In genomic region chr20:50037575-50037974, GRCh38 we compare ENCODE assay signal across 12 cellular contexts. TPM values are rescaled to one million over a fixed set of nuclear protein-coding genes. Genes with fewer than 3 reads are reported as not detected.
DNase-seq lines count a peak whose midpoint lies in the region; ATAC-seq and TF ChIP-seq lines count a peak whose summit lies in the region.
"Had no signal": no experiment of that assay in that cellular context is flagged by ENCODE, and none has a peak within 500 bp of the region (broad histone marks: within the 10 kb centered on the region; RNA-seq: fewer than 3 reads in every experiment).

No MANE protein-coding gene starts in this region.

- H2BK5ac ChIP-seq in mesenchymal stem cell (ENCODE audit: low read depth, low read length, poor library complexity, severe bottlenecking) (no peak overlapping the region), trophoblast cell (ENCODE audit: low read depth, low read length, poor library complexity) (peak overlapping the region; percentile 34)

- H3K9ac ChIP-seq in BLaER1 (0 out of 2 replicates have a peak overlapping the region, but pooled peaks have one; percentile 26), mesenchymal stem cell (ENCODE audit: low read length) (no peak overlapping the region), trophoblast cell (ENCODE audit: low read length) (no peak overlapping the region)
- H3K9ac ChIP-seq: GM23248 had no signal

- peaks cover 42% of the 10 kb centered on the region for H3K4me1 ChIP-seq in BLaER1
- peaks cover 13% of the 10 kb centered on the region for H3K4me1 ChIP-seq in mesenchymal stem cell (ENCODE audit: control insufficient read depth, insufficient read depth, low read depth, low read length)
- H3K4me1 ChIP-seq in trophoblast cell (ENCODE audit: control insufficient read depth in 1 of 2, insufficient read depth in 2 of 2, low read length in 2 of 2), result peaks cover 48 to 52% of the 10 kb centered on the region in 2 experiments
- H3K4me1 ChIP-seq in upper lobe of right lung, result peaks cover 14% of the 10 kb centered on the region

- intact Hi-C loops in upper lobe of right lung (cut with DNase I), result no loop called here

- H3K79me1 ChIP-seq in mesenchymal stem cell (replicated peaks; ENCODE audit: low read length, poor library complexity, severe bottlenecking) (no peaks in the 10 kb centered on the region), trophoblast cell (ENCODE audit: low read length) (peaks cover 66% of the 10 kb centered on the region)

- ATAC-seq in upper lobe of right lung, result no peak
- ATAC-seq: CD8-positive, alpha-beta T cell had no signal

- H3K4ac ChIP-seq in mesenchymal stem cell (ENCODE audit: low read depth in 1 of 2, low read length in 2 of 2) (no peak overlapping the region), trophoblast cell (ENCODE audit: low read depth, low read length) (peak overlapping the region; percentile 22)

- CTCF ChIA-PET in RWPE1 (lab: Yijun Ruan, JAX), result interaction anchor here (0.9 to 2.9 kb wide), 4 partner anchors 18 to 59 kb away, joined by 3 to 22 read pairs (median 9); no protein-coding TSS in a partner anchor

- H3K36me3 ChIP-seq in BLaER1 (no peaks in the 10 kb centered on the region), mesenchymal stem cell (ENCODE audit: control insufficient read depth in 1 of 2, insufficient read depth in 2 of 2, low read depth in 1 of 2, low read length in 2 of 2) (no peaks in the 10 kb centered on the region), trophoblast cell (ENCODE audit: control insufficient read depth in 1 of 2, insufficient read depth in 2 of 2, low read length in 2 of 2) (no peaks in the 10 kb centered on the region), upper lobe of right lung (no peaks in the 10 kb centered on the region)
- H3K36me3 ChIP-seq: BE2C had no signal

- POLR2A ChIA-PET in RWPE1 (lab: Yijun Ruan, JAX; ENCODE audit: low non-redundant PET), result no interaction called here

- no peak overlapping the region for H2BK120ac ChIP-seq in mesenchymal stem cell (ENCODE audit: low read depth, low read length)
- H2BK120ac ChIP-seq in trophoblast cell (ENCODE audit: insufficient read depth, low read length, poor library complexity), result peak overlapping the region; percentile 12

- H3K79me2 ChIP-seq in trophoblast cell (ENCODE audit: control insufficient read depth, insufficient read depth, low read length, poor library complexity), result peaks cover 9% of the 10 kb centered on the region

- H2BK15ac ChIP-seq in mesenchymal stem cell (ENCODE audit: low read depth, poor library complexity, severe bottlenecking), result peak overlapping the region; percentile 16

- H3K27me3 ChIP-seq in BLaER1 (no peaks in the 10 kb centered on the region), mesenchymal stem cell (ENCODE audit: control insufficient read depth in 1 of 2, insufficient read depth in 1 of 2, low read length in 2 of 2) (peaks cover 8 to 17% of the 10 kb centered on the region in 2 experiments), trophoblast cell (ENCODE audit: insufficient read depth, low read length) (no peaks in the 10 kb centered on the region), upper lobe of right lung (no peaks in the 10 kb centered on the region)
- H3K27me3 ChIP-seq: BE2C had no signal

- H4K20me1 ChIP-seq in BLaER1, result no peaks in the 10 kb centered on the region

- H3K23ac ChIP-seq in mesenchymal stem cell (ENCODE audit: low read length in 2 of 2), result no peak overlapping the region
- no peak overlapping the region for H3K23ac ChIP-seq in trophoblast cell (ENCODE audit: low read length)

- H3K14ac ChIP-seq in mesenchymal stem cell (ENCODE audit: low read length in 2 of 2), result peak overlapping the region in 1 of 2 experiments; percentile 58
- H3K14ac ChIP-seq in trophoblast cell (ENCODE audit: low read length), result peak overlapping the region; percentile 67

- H2AFZ ChIP-seq in mesenchymal stem cell (ENCODE audit: low read depth, low read length) (no peak overlapping the region), trophoblast cell (ENCODE audit: insufficient read depth, low read length, poor library complexity) (no peak overlapping the region)
- H2AFZ ChIP-seq: GM23248 had no signal

- no peak overlapping the region for H2AK5ac ChIP-seq in mesenchymal stem cell (ENCODE audit: low read length, severe bottlenecking)
- peak overlapping the region; percentile 55 for H2AK5ac ChIP-seq in trophoblast cell (ENCODE audit: low read length)

- no peak overlapping the region for H4K12ac ChIP-seq in trophoblast cell (ENCODE audit: low read depth, low read length)

- H4K91ac ChIP-seq in mesenchymal stem cell (ENCODE audit: low read length) (no peak overlapping the region), trophoblast cell (ENCODE audit: low read depth, low read length) (peak overlapping the region; percentile 47)

- H3K27ac ChIP-seq in BLaER1, result no peak overlapping the region; the same call in 1 of the 2 replicates
- peak overlapping the region; percentile 47 for H3K27ac ChIP-seq in RWPE1
- H3K27ac ChIP-seq in mesenchymal stem cell (ENCODE audit: low read length, poor library complexity, severe bottlenecking), result no peak overlapping the region
- H3K27ac ChIP-seq in trophoblast cell (ENCODE audit: low read depth, low read length), result no peak overlapping the region
- no peak overlapping the region for H3K27ac ChIP-seq in upper lobe of right lung
- H3K27ac ChIP-seq: GM23248 had no signal

- H4K8ac ChIP-seq in mesenchymal stem cell (ENCODE audit: low read length) (no peak overlapping the region), trophoblast cell (ENCODE audit: low read depth, low read length) (peak overlapping the region; percentile 64)

- DNase-seq in RWPE1 (ENCODE audit: low spot score), result no peak
- no peak for DNase-seq in mesenchymal stem cell
- DNase-seq in trophoblast cell, result peak; percentile 88 to 89
- no peak for DNase-seq in DMS53 (lab: John Stamatoyannopoulos, UW)
- DNase-seq in upper lobe of right lung, result no peak
- DNase-seq in kidney tubule cell (ENCODE audit: low spot score), result no peak
- DNase-seq: BE2C; CD8-positive, alpha-beta T cell; COR-L47; GM23248; H7 had no signal

- H3K4me2 ChIP-seq in BLaER1 (no peak overlapping the region), mesenchymal stem cell (ENCODE audit: low read length, poor library complexity, severe bottlenecking) (no peak overlapping the region), trophoblast cell (ENCODE audit: low read length) (no peak overlapping the region)

- no peaks in the 10 kb centered on the region for H3K9me3 ChIP-seq in BLaER1
- H3K9me3 ChIP-seq in mesenchymal stem cell (ENCODE audit: control insufficient read depth, low read length), result no peaks in the 10 kb centered on the region
- no peaks in the 10 kb centered on the region for H3K9me3 ChIP-seq in trophoblast cell (ENCODE audit: insufficient read depth, low read depth, low read length)
- no peaks in the 10 kb centered on the region for H3K9me3 ChIP-seq in upper lobe of right lung
- H3K9me3 ChIP-seq: BE2C had no signal

- H3K18ac ChIP-seq in mesenchymal stem cell (ENCODE audit: low read depth in 1 of 2, low read length in 2 of 2), result no peak overlapping the region
- peak overlapping the region; percentile 38 for H3K18ac ChIP-seq in trophoblast cell (ENCODE audit: low read length)

- TF ChIP-seq CTCF in RWPE1 (conservative IDR thresholded peaks at IDR 0.05; ENCODE audit: low read depth), result no peak
- no peak for TF ChIP-seq CTCF in upper lobe of right lung (IDR thresholded peaks at IDR 0.05)

- H2BK12ac ChIP-seq in mesenchymal stem cell (ENCODE audit: low read length in 2 of 2) (peak overlapping the region in 1 of 2 experiments; percentile 9), trophoblast cell (ENCODE audit: low read length) (peak overlapping the region; percentile 97)

- 89% methylated on average over 7 of the region's 7 CpGs for WGBS in mesenchymal stem cell
- no CpG with 5 or more reads among the region's 7 CpGs for WGBS in trophoblast cell (ENCODE audit: extremely low coverage, insufficient coverage, insufficient read length)

- H3K4me3 ChIP-seq in BLaER1, result no peak overlapping the region
- H3K4me3 ChIP-seq in mesenchymal stem cell (ENCODE audit: insufficient read depth in 1 of 2, low read depth in 1 of 2, low read length in 2 of 2), result no peak overlapping the region
- no peak overlapping the region for H3K4me3 ChIP-seq in trophoblast cell (ENCODE audit: low read depth, low read length)
- H3K4me3 ChIP-seq in upper lobe of right lung, result no peak overlapping the region
- H3K4me3 ChIP-seq: GM23248 had no signal

RNA-seq across cellular contexts. Expression of gene SNAI1, which starts 54.8 kb away (rescaled TPM):
- polyA plus RNA-seq in mesenchymal stem cell (2013, experiment 1 of 2), result 36.2 TPM
- polyA plus RNA-seq in mesenchymal stem cell (2013, experiment 2 of 2), result 36.0 TPM
- 74.2 and 76.9 TPM in 2 replicates for polyA plus RNA-seq in trophoblast cell (2013)
- 10.6 TPM for total RNA-seq in upper lobe of right lung

Comparison
In these comparisons a context has a peak if more than half of its experiments do, and no peak if none do; other contexts are left out.
1. DNase-seq: peak in trophoblast cell (2 of 2); none in RWPE1 (single experiment), mesenchymal stem cell (single experiment), DMS53 (single experiment), upper lobe of right lung (single experiment) and kidney tubule cell (single experiment).